ENCODE assay signal across 8 cellular contexts in genomic region chr3:49019941-49020334, GRCh38. TPM values are rescaled to one million over a fixed set of nuclear protein-coding genes. Genes with fewer than 3 reads are reported as not detected.
DNase-seq lines count a peak whose midpoint lies in the region; ATAC-seq and TF ChIP-seq lines count a peak whose summit lies in the region.

No MANE protein-coding gene starts in this region.

- intact Hi-C loops in CD4-positive, alpha-beta T cell (cut with DNase I, micrococcal nuclease) = loop anchor here (2.0 to 10.0 kb wide), 8 partner anchors 13 to 915 kb away; partner anchors contain the start of genes APEH (in 1 of the 2), ARIH2 (in 1 of the 2), QRICH1 (in 1 of the 2) and RHOA (in 1 of the 2)
- intact Hi-C loops in sciatic nerve (cut with DNase I) = no loop called here

- CTCF ChIA-PET in CD4-positive, alpha-beta T cell (lab: Charles Lee) = interaction anchor here (0.7 to 5.2 kb wide), 4 partner anchors 9 to 151 kb away, joined by 3 to 63 read pairs (median 31); partner anchors contain the start of genes IMPDH2, KLHDC8B, P4HTM and WDR6

- peak overlapping the region; percentile 92 for H3K4me2 ChIP-seq in Loucy (ENCODE audit: low read depth, low read length, poor library complexity, severe bottlenecking)

- no peak for TF ChIP-seq CTCF in CD4-positive, alpha-beta T cell (IDR thresholded peaks at IDR 0.05)
- no peak for TF ChIP-seq CTCF in Loucy (conservative IDR thresholded peaks at IDR 0.05; ENCODE audit: low read length)

- no peaks in the 10 kb centered on the region for H3K9me3 ChIP-seq in CD4-positive, alpha-beta T cell (ENCODE audit: control insufficient read depth, low read length)
- no peaks in the 10 kb centered on the region for H3K9me3 ChIP-seq in Loucy (ENCODE audit: insufficient read depth, low read depth, low read length)

- H3K36me3 Mint-ChIP-seq in CD4-positive, alpha-beta T cell (ENCODE audit: low read depth) = peaks cover 46% of the 10 kb centered on the region
- peaks cover 4% of the 10 kb centered on the region for H3K36me3 Mint-ChIP-seq in natural killer cell treated with Interleukin-12 subunit alpha and Interleukin-12 subunit beta and Interleukin-15 and Interleukin-18, amount 100 ng/mL, for 72 hours

- ATAC-seq in CD4-positive, alpha-beta T cell (ENCODE audit: poor library complexity) = no peak
- no peak for ATAC-seq in natural killer cell treated with Interleukin-12 subunit alpha and Interleukin-12 subunit beta and Interleukin-15 and Interleukin-18, amount 100 ng/mL, for 72 hours
- ATAC-seq in GM18511 (IDR thresholded peaks at IDR 0.05; ENCODE audit: unreplicated experiment) = no peak
- ATAC-seq in sciatic nerve = no peak

- peak overlapping the region; percentile 98 for H3K9ac ChIP-seq in Loucy (ENCODE audit: low read depth, low read length, poor library complexity, severe bottlenecking)

- no peaks in the 10 kb centered on the region for H3K27me3 ChIP-seq in CD4-positive, alpha-beta T cell (ENCODE audit: control insufficient read depth, insufficient read depth, low read length)
- H3K27me3 ChIP-seq in Loucy (ENCODE audit: insufficient read depth, low read length, poor library complexity, severe bottlenecking) = no peaks in the 10 kb centered on the region

- DNase-seq in CD4-positive, alpha-beta T cell = no peak
- DNase-seq in caudate nucleus (lab: John Stamatoyannopoulos, UW) (no peak), HuH-7.5 (ENCODE audit: low spot score) (no peak), cortex of kidney (lab: John Stamatoyannopoulos, UW) (no peak), sciatic nerve (ENCODE audit: low spot score) (no peak)
- no peak for DNase-seq in natural killer cell treated with Interleukin-12 subunit alpha and Interleukin-12 subunit beta and Interleukin-15 and Interleukin-18, amount 100 ng/mL, for 72 hours (ENCODE audit: low spot score)

- peak overlapping the region; percentile 90 for H3K27ac Mint-ChIP-seq in CD4-positive, alpha-beta T cell
- peak overlapping the region; percentile 86 to 97 for H3K27ac Mint-ChIP-seq in natural killer cell treated with Interleukin-12 subunit alpha and Interleukin-12 subunit beta and Interleukin-15 and Interleukin-18, amount 100 ng/mL, for 72 hours

- H3K27ac ChIP-seq in CD4-positive, alpha-beta T cell (ENCODE audit: low read depth, low read length) = no peak overlapping the region
- H3K27ac ChIP-seq in caudate nucleus (ENCODE audit: low read depth, low read length) = peak overlapping the region; percentile 86

- POLR2A ChIA-PET in CD4-positive, alpha-beta T cell (lab: Charles Lee) = interaction anchor here (0.5 to 12.0 kb wide), 7 partner anchors 9 to 1317 kb away, joined by 3 to 331 read pairs (median 28); partner anchors contain the start of genes IMPDH2, IP6K2, P4HTM and QARS1

- peaks cover 41% of the 10 kb centered on the region for H3K4me1 Mint-ChIP-seq in CD4-positive, alpha-beta T cell (ENCODE audit: low read depth)
- peaks cover 23% of the 10 kb centered on the region in 2 donors for H3K4me1 Mint-ChIP-seq in natural killer cell treated with Interleukin-12 subunit alpha and Interleukin-12 subunit beta and Interleukin-15 and Interleukin-18, amount 100 ng/mL, for 72 hours (ENCODE audit: low read depth in 2 of 2)

- H3K4me3 Mint-ChIP-seq in CD4-positive, alpha-beta T cell = peak overlapping the region; percentile 91
- H3K4me3 Mint-ChIP-seq in natural killer cell treated with Interleukin-12 subunit alpha and Interleukin-12 subunit beta and Interleukin-15 and Interleukin-18, amount 100 ng/mL, for 72 hours = peak overlapping the region; percentile 93

- H3K27me3 Mint-ChIP-seq in CD4-positive, alpha-beta T cell = no peaks in the 10 kb centered on the region
- H3K27me3 Mint-ChIP-seq in natural killer cell treated with Interleukin-12 subunit alpha and Interleukin-12 subunit beta and Interleukin-15 and Interleukin-18, amount 100 ng/mL, for 72 hours = no peaks in the 10 kb centered on the region

- H3K4me3 ChIP-seq in Loucy (ENCODE audit: low read length, poor library complexity, severe bottlenecking) = peak overlapping the region; percentile 91

- H3K9me3 Mint-ChIP-seq in CD4-positive, alpha-beta T cell = no peaks in the 10 kb centered on the region
- no peaks in the 10 kb centered on the region for H3K9me3 Mint-ChIP-seq in natural killer cell treated with Interleukin-12 subunit alpha and Interleukin-12 subunit beta and Interleukin-15 and Interleukin-18, amount 100 ng/mL, for 72 hours

- peaks cover 61% of the 10 kb centered on the region for H4K20me1 ChIP-seq in Loucy (ENCODE audit: insufficient read depth, low read length, poor library complexity, severe bottlenecking)

- H3K4me1 ChIP-seq in Loucy (ENCODE audit: insufficient read depth, low read length, poor library complexity, severe bottlenecking) = peaks cover 26% of the 10 kb centered on the region

- peaks cover 61% of the 10 kb centered on the region for H3K79me2 ChIP-seq in Loucy (ENCODE audit: insufficient read depth, low read length)

- no peaks in the 10 kb centered on the region for H3K9me2 ChIP-seq in Loucy (replicated peaks; ENCODE audit: low read depth, low read length)

- H2AFZ ChIP-seq in Loucy (ENCODE audit: low read length) = no peak overlapping the region

- peaks cover 35% of the 10 kb centered on the region; the same call in 1 of the 2 replicates for H3K36me3 ChIP-seq in Loucy (ENCODE audit: insufficient read depth, low read length)

- H3F3A ChIP-seq in Loucy (ENCODE audit: low read depth) = peaks cover 3% of the 10 kb centered on the region; the same call in 1 of the 2 replicates

RNA-seq across cellular contexts. Expression of gene DALRD3, which starts 1.6 kb away (rescaled TPM):
- total RNA-seq in CD4-positive, alpha-beta T cell = 10 to 100 TPM; 15.1 to 15.6 TPM
- 10 to 100 TPM; 20.6 to 24.2 TPM for total RNA-seq in natural killer cell treated with Interleukin-12 subunit alpha and Interleukin-12 subunit beta and Interleukin-15 and Interleukin-18, amount 100 ng/mL, for 72 hours
- 18.7 TPM for total RNA-seq in sciatic nerve

RNA-seq across cellular contexts. Expression of gene NDUFAF3, which starts 2.0 kb away (rescaled TPM):
- total RNA-seq in CD4-positive, alpha-beta T cell = 10 to 100 TPM; 52.7 to 53.2 TPM
- 100 to 1,000 TPM in 1 of 2 donors, 10 to 100 TPM in 1; 91.4 to 106 TPM for total RNA-seq in natural killer cell treated with Interleukin-12 subunit alpha and Interleukin-12 subunit beta and Interleukin-15 and Interleukin-18, amount 100 ng/mL, for 72 hours
- 75.1 TPM for total RNA-seq in sciatic nerve

RNA-seq across cellular contexts. Expression of gene IMPDH2, which starts 9.3 kb away (rescaled TPM):
- 100 to 1,000 TPM; 133 to 135 TPM for total RNA-seq in CD4-positive, alpha-beta T cell
- total RNA-seq in natural killer cell treated with Interleukin-12 subunit alpha and Interleukin-12 subunit beta and Interleukin-15 and Interleukin-18, amount 100 ng/mL, for 72 hours = 100 to 1,000 TPM; 198 to 454 TPM
- total RNA-seq in sciatic nerve = 121 TPM

RNA-seq across cellular contexts. Expression of gene WDR6, which starts 12.7 kb away (rescaled TPM):
- total RNA-seq in CD4-positive, alpha-beta T cell = 100 to 1,000 TPM; 132 to 134 TPM
- 100 to 1,000 TPM; 128 to 222 TPM for total RNA-seq in natural killer cell treated with Interleukin-12 subunit alpha and Interleukin-12 subunit beta and Interleukin-15 and Interleukin-18, amount 100 ng/mL, for 72 hours
- total RNA-seq in sciatic nerve = 149 TPM

RNA-seq across cellular contexts. Expression of gene P4HTM, which starts 29.9 kb away (rescaled TPM):
- total RNA-seq in CD4-positive, alpha-beta T cell = 10 to 100 TPM; 45.9 to 47.0 TPM
- 10 to 100 TPM; 23.2 to 34.7 TPM for total RNA-seq in natural killer cell treated with Interleukin-12 subunit alpha and Interleukin-12 subunit beta and Interleukin-15 and Interleukin-18, amount 100 ng/mL, for 72 hours
- 40.1 TPM for total RNA-seq in sciatic nerve
